9 cellular contexts compared by ENCODE assay signal in the genomic region with DNA sequence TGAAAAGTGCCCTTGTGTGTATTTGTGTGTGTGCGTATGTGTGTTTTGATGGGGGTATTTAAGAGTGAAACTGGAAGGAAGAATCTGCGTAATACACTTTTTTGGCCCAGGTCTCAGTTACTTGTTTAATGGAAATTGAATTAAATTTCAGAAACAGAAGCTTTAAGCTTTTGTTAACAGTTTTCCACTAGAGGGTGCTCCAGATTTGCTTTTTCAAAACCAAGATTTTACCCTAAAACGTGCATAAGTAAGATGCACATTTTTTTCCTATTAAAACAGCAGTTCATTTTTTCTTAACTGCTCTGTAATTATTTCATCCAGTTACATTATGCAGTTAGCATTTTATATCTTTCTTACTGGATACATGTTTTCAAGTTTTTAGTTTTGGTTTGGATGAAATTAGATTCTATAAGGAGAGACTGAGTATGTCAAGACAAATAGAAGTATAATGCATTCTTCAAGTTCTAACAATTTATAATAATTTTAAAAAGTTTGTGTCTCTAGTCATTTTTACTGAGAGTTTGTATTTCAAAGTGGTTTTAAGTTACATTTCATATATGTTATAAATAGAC.
A peak's percentile ranks its signal among the peaks of the same experiment; 100 is the strongest.
DNase-seq lines count a peak whose midpoint lies in the region; ATAC-seq, FAIRE-seq and TF ChIP-seq lines count a peak whose summit lies in the region.
"Had no signal": no experiment of that assay in that cellular context is flagged by ENCODE, and none has a peak within 500 bp of the region (broad histone marks: within the 10 kb centered on the region; RNA-seq: fewer than 3 reads in every experiment).

No MANE protein-coding gene starts in this region.

- no peak for ATAC-seq in GM21360 (IDR thresholded peaks at IDR 0.05; ENCODE audit: unreplicated experiment)

- WGBS in small intestine, 3 donors, result 65 to 85% (median 77%) methylated on average over 3 of the region's 3 CpGs

- TF ChIP-seq CTCF in epithelial cell of proximal tubule (conservative IDR thresholded peaks at IDR 0.05; ENCODE audit: low read depth, low read length), result peak; percentile 60

- DNase-seq in SIG-M5 treated with dmso at 0.1 percent for 504 hours (lab: John Stamatoyannopoulos, UW; ENCODE audit: unreplicated experiment) (peak; percentile 37), SIG-M5 (lab: John Stamatoyannopoulos, UW) (no peak), OCI-M1 (lab: John Stamatoyannopoulos, UW) (peak; percentile 74), epithelial cell of proximal tubule (ENCODE audit: low read depth) (no peak), small intestine (no peak), T1000 (lab: John Stamatoyannopoulos, UW) (no peak)
- DNase-seq in stimulated activated CD4-positive, alpha-beta T cell treated with anti-CD3 and anti-CD28 coated beads, Interleukin-4, amount 100 ng/mL, for 24 hours, result no peak
- DNase-seq: activated naive CD4-positive, alpha-beta T cell treated with anti-CD3 and anti-CD28 coated beads, Interleukin-2, amount 50 U/mL, for 16 hours had no signal

- H3K27me3 ChIP-seq in small intestine (ENCODE audit: control insufficient read depth in 2 of 2, insufficient read depth in 2 of 2, low read length in 2 of 2), result no peaks in the 10 kb centered on the region

- no peak overlapping the region for H3K4me3 ChIP-seq in epithelial cell of proximal tubule (ENCODE audit: low read depth, low read length)
- H3K4me3 ChIP-seq in small intestine (ENCODE audit: low read depth in 1 of 2, low read length in 2 of 2), result no peak overlapping the region

- H3K4me1 ChIP-seq in small intestine (ENCODE audit: control insufficient read depth in 2 of 2, insufficient read depth in 1 of 2, low read depth in 1 of 2, low read length in 1 of 2), result no peaks in the 10 kb centered on the region

- H3K9me3 ChIP-seq in small intestine (ENCODE audit: control insufficient read depth, low read depth), result no peaks in the 10 kb centered on the region

- H3K36me3 ChIP-seq in small intestine (ENCODE audit: control insufficient read depth in 2 of 2, insufficient read depth in 2 of 2, low read length in 2 of 2), result peaks cover 1 to 3% of the 10 kb centered on the region in 2 donors

- peak; percentile 23 for FAIRE-seq in small intestine (lab: Jason Lieb, UNC)

- H3K27ac ChIP-seq in small intestine (ENCODE audit: low read depth in 1 of 2, low read length in 1 of 2), result no peak overlapping the region

Comparison
In these comparisons a context has a peak if more than half of its experiments do, and no peak if none do; other contexts are left out.
1. DNase-seq: peak in SIG-M5 treated with dmso at 0.1 percent for 504 hours (single experiment) and OCI-M1 (single experiment); none in SIG-M5 (single experiment), epithelial cell of proximal tubule (single experiment), small intestine (single experiment), T1000 (single experiment) and stimulated activated CD4-positive, alpha-beta T cell treated with anti-CD3 and anti-CD28 coated beads, Interleukin-4, amount 100 ng/mL, for 24 hours (single experiment).